Comparison of ENCODE assay signal across 17 cellular contexts in genomic region chr6:40668203-40668602, GRCh38.
DNase-seq lines count a peak whose midpoint lies in the region; TF ChIP-seq lines count a peak whose summit lies in the region.
"Had no signal": no experiment of that assay in that cellular context is flagged by ENCODE, and none has a peak within 500 bp of the region (broad histone marks: within the 10 kb centered on the region; RNA-seq: fewer than 3 reads in every experiment).

No MANE protein-coding gene starts in this region.

- DNase-seq in BE2C, result peak; percentile 76
- peak; percentile 95 for DNase-seq in SK-N-DZ (ENCODE audit: low spot score)
- peak; percentile 56 to 76 for DNase-seq in erythroblast (lab: John Stamatoyannopoulos, UW)
- no peak for DNase-seq in RPMI8226
- no peak for DNase-seq in GM23248
- no peak for DNase-seq in endothelial cell (ENCODE audit: low spot score)
- DNase-seq in activated CD8-positive, alpha-beta memory T cell treated with anti-CD3 and anti-CD28 coated beads, Interleukin-2, amount 50 U/mL, for 4 hours, result no peak
- DNase-seq: CD4-positive, alpha-beta memory T cell; DMS153; DMS79; GF-D8; HCEC 1CT; IMR-90; KBM-7 had no signal

- H3K36me3 ChIP-seq in BE2C (no peaks in the 10 kb centered on the region), GM23248 (ENCODE audit: low read depth) (no peaks in the 10 kb centered on the region)
- peaks cover 0 to 19% (median 0%) of the 10 kb centered on the region in 11 experiments; a peak in 8 of 22 replicates for H3K36me3 ChIP-seq in BLaER1 treated with 17β-estradiol and CSF1 and Interleukin-3, amounts not matched to agents 10 nM and 100 nM

- H3K4me3 Mint-ChIP-seq in endothelial cell (ENCODE audit: unreplicated experiment), result no peak overlapping the region
- H3K4me3 Mint-ChIP-seq: B cell; CD14-positive monocyte; CD4-positive, alpha-beta memory T cell had no signal

- peak overlapping the region in 6 of 11 experiments; percentile 13 to 52 (median 44); a peak in 11 of 22 replicates for H3K4me2 ChIP-seq in BLaER1 treated with 17β-estradiol and CSF1 and Interleukin-3, amounts not matched to agents 10 nM and 100 nM
- no peak overlapping the region for H3K4me2 ChIP-seq in GM23248 (ENCODE audit: unreplicated experiment)

- H2AFZ ChIP-seq in GM23248, result no peak overlapping the region

- H3K9me3 ChIP-seq in BE2C, result no peaks in the 10 kb centered on the region
- peaks cover 33 to 57% (median 44%) of the 10 kb centered on the region in 11 experiments for H3K9me3 ChIP-seq in BLaER1 treated with 17β-estradiol and CSF1 and Interleukin-3, amounts not matched to agents 10 nM and 100 nM (replicated peaks in 1 of 11)
- H3K9me3 ChIP-seq in GM23248 (ENCODE audit: low read depth), result no peaks in the 10 kb centered on the region

- no peaks in the 10 kb centered on the region for H3K9me2 ChIP-seq in GM23248 (ENCODE audit: insufficient read depth)

- TF ChIP-seq CTCF in BE2C (IDR thresholded peaks at IDR 0.05; ENCODE audit: low read depth, low read length) (no peak), endothelial cell (IDR thresholded peaks at IDR 0.05; ENCODE audit: unreplicated experiment) (no peak)

- H3K27me3 Mint-ChIP-seq in endothelial cell (ENCODE audit: unreplicated experiment), result peaks cover 4% of the 10 kb centered on the region

- H4K20me1 ChIP-seq in BLaER1 treated with 17β-estradiol and CSF1 and Interleukin-3, amounts not matched to agents 10 nM and 100 nM, result no peaks in the 10 kb centered on the region
- H4K20me1 ChIP-seq in GM23248 (ENCODE audit: insufficient read depth), result no peaks in the 10 kb centered on the region

- no peak for TF ChIP-seq POLR2A in erythroblast (IDR thresholded peaks at IDR 0.05; ENCODE audit: low read length)

- in situ Hi-C loops in GM23248 (cut with MboI), result no loop called here

- H3K27me3 ChIP-seq in BE2C (no peaks in the 10 kb centered on the region), GM23248 (replicated peaks; ENCODE audit: insufficient read depth) (peaks cover 4% of the 10 kb centered on the region)
- no peaks in the 10 kb centered on the region for H3K27me3 ChIP-seq in BLaER1 treated with 17β-estradiol and CSF1 and Interleukin-3, amounts not matched to agents 10 nM and 100 nM

- no peak overlapping the region for H3K4me3 ChIP-seq in BE2C (ENCODE audit: low read depth, low read length)
- H3K4me3 ChIP-seq in BLaER1 treated with 17β-estradiol and CSF1 and Interleukin-3, amounts not matched to agents 10 nM and 100 nM, result no peak overlapping the region
- H3K4me3 ChIP-seq in GM23248, result no peak overlapping the region

- H3F3A ChIP-seq in GM23248 (ENCODE audit: insufficient read depth), result no peaks in the 10 kb centered on the region

- H3K36me3 Mint-ChIP-seq in endothelial cell (ENCODE audit: low read depth, unreplicated experiment), result peaks cover 15% of the 10 kb centered on the region
- H3K36me3 Mint-ChIP-seq: CD14-positive monocyte had no signal

- H3K79me2 ChIP-seq in GM23248 (ENCODE audit: insufficient read depth), result no peaks in the 10 kb centered on the region

- H3K4me1 Mint-ChIP-seq in endothelial cell (ENCODE audit: unreplicated experiment), result no peaks in the 10 kb centered on the region
- H3K4me1 Mint-ChIP-seq: B cell; CD14-positive monocyte; CD4-positive, alpha-beta memory T cell had no signal

- no peak overlapping the region for H3K27ac ChIP-seq in BLaER1 treated with 17β-estradiol and CSF1 and Interleukin-3, amounts not matched to agents 10 nM and 100 nM
- H3K27ac ChIP-seq in GM23248, result no peak overlapping the region

- no peaks in the 10 kb centered on the region for H3K9me3 Mint-ChIP-seq in endothelial cell (ENCODE audit: unreplicated experiment)

- H3K4me1 ChIP-seq in BE2C, result peaks cover 29% of the 10 kb centered on the region
- peaks cover 0 to 18% (median 10%) of the 10 kb centered on the region in 10 experiments; a peak in 10 of 20 replicates for H3K4me1 ChIP-seq in BLaER1 treated with 17β-estradiol and CSF1 and Interleukin-3, amounts not matched to agents 10 nM and 100 nM
- H3K4me1 ChIP-seq in GM23248 (ENCODE audit: insufficient read depth), result no peaks in the 10 kb centered on the region

- no peak overlapping the region for H3K27ac Mint-ChIP-seq in endothelial cell (ENCODE audit: unreplicated experiment)
- H3K27ac Mint-ChIP-seq: B cell, CD14-positive monocyte had no signal

- 54 to 85% methylated on average over 2 of the region's 2 CpGs for WGBS in GM23248 (ENCODE audit: low coverage in 1 of 2, low lambda C conversion rate in 2 of 2, missing lambda C conversion rate in 2 of 2), 2 experiments

- no peak overlapping the region for H3K9ac ChIP-seq in BLaER1 treated with 17β-estradiol and CSF1 and Interleukin-3, amounts not matched to agents 10 nM and 100 nM
- no peak overlapping the region for H3K9ac ChIP-seq in GM23248

Comparison
In these comparisons a context has a peak if more than half of its experiments do, and no peak if none do; other contexts are left out.
1. DNase-seq: peak in BE2C (single experiment), SK-N-DZ (single experiment) and erythroblast (2 of 2); none in RPMI8226 (single experiment), GM23248 (single experiment), endothelial cell (single experiment) and activated CD8-positive, alpha-beta memory T cell treated with anti-CD3 and anti-CD28 coated beads, Interleukin-2, amount 50 U/mL, for 4 hours (single experiment).